ENCODE assay signal across 8 cellular contexts in the genomic region with DNA sequence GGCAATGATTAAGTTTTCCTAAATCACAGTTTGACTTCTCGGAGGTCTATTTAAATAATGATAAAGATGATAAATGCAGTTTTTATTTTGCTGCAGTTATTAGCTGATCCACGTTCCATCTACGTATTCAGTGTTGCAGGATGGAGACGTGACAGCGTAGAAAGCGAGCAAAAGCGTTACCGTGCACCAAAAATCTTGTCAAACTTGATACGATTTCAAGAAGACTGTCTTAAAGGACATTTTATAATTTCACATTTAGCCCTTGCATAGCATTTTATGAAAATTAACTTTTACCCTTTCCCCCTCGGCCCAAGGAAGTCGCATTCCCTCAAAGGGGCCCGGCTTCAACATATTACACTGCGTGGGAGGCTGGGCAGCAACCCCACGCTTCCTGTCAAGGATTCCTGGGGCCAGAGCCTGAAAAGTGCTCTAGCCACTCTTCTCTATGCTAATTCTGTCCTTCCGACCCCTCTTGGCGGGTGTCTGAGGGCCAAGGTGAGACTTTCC. TPM values are rescaled to one million over a fixed set of nuclear protein-coding genes. Genes with fewer than 3 reads are reported as not detected.
DNase-seq lines count a peak whose midpoint lies in the region; ATAC-seq and TF ChIP-seq lines count a peak whose summit lies in the region.

No MANE protein-coding gene starts in this region.

- intact Hi-C loops in PC-9 (cut with micrococcal nuclease; ENCODE audit: unreplicated experiment), result no loop called here

- POLR2A ChIA-PET in CD8-positive, alpha-beta memory T cell (lab: Charles Lee), result interaction anchor here (0.8 to 1.5 kb wide), 6 partner anchors 10 to 294 kb away, joined by 3 to 12 read pairs (median 4); no protein-coding TSS in a partner anchor
- POLR2A ChIA-PET in PC-9 (lab: Charles Lee; ENCODE audit: unreplicated experiment), result interaction anchor here (0.7 kb wide), 1 partner anchor 73 kb away, joined by 3 read pairs; no protein-coding TSS in a partner anchor

- H3K79me2 ChIP-seq in PC-9 (ENCODE audit: low read depth), result peaks cover 37% of the 10 kb centered on the region

- no peaks in the 10 kb centered on the region for H4K20me1 ChIP-seq in PC-9 (ENCODE audit: insufficient read depth)

- H3K9me2 ChIP-seq in PC-9 (ENCODE audit: insufficient read depth), result no peaks in the 10 kb centered on the region

- peaks cover 32% of the 10 kb centered on the region for H3K4me1 ChIP-seq in CD8-positive, alpha-beta memory T cell (ENCODE audit: insufficient read depth, low read length)
- H3K4me1 ChIP-seq in PC-9 (replicated peaks; ENCODE audit: insufficient read depth) (peaks cover 28% of the 10 kb centered on the region), esophagus (ENCODE audit: control insufficient read depth in 2 of 2, insufficient read depth in 2 of 2, low read length in 1 of 2) (peaks cover 3 to 8% of the 10 kb centered on the region in 2 donors), neutrophil (ENCODE audit: control insufficient read depth in 1 of 2, insufficient read depth in 1 of 2, low read depth in 1 of 2, low read length in 1 of 2) (peaks cover 16 to 24% of the 10 kb centered on the region in 2 experiments)

- CTCF ChIA-PET in CD8-positive, alpha-beta memory T cell (lab: Charles Lee), result interaction anchor here (1.0 to 2.1 kb wide), 9 partner anchors 11 to 51 kb away, joined by 3 to 11 read pairs (median 6); no protein-coding TSS in a partner anchor
- CTCF ChIA-PET in PC-9 (lab: Charles Lee), result no interaction called here

- no peaks in the 10 kb centered on the region for H3K36me3 ChIP-seq in CD8-positive, alpha-beta memory T cell (ENCODE audit: insufficient read depth, low read length)
- H3K36me3 ChIP-seq in PC-9 (ENCODE audit: low read depth) (no peaks in the 10 kb centered on the region), esophagus (ENCODE audit: control insufficient read depth in 2 of 2, insufficient read depth in 2 of 2, low read length in 1 of 2) (no peaks in the 10 kb centered on the region), neutrophil (no peaks in the 10 kb centered on the region)

- H3K4me1 Mint-ChIP-seq in CD8-positive, alpha-beta memory T cell, result peaks cover 33 to 48% (median 35%) of the 10 kb centered on the region in 3 donors

- no peaks in the 10 kb centered on the region for H3K9me3 ChIP-seq in CD8-positive, alpha-beta memory T cell (ENCODE audit: low read length)
- H3K9me3 ChIP-seq in PC-9 (ENCODE audit: insufficient read depth, low read depth), result no peaks in the 10 kb centered on the region
- no peaks in the 10 kb centered on the region for H3K9me3 ChIP-seq in esophagus (ENCODE audit: control insufficient read depth in 2 of 2, insufficient read depth in 1 of 2, low read depth in 1 of 2, low read length in 1 of 2)
- no peaks in the 10 kb centered on the region for H3K9me3 ChIP-seq in neutrophil

- TF ChIP-seq CTCF in PC-9 (conservative IDR thresholded peaks at IDR 0.05) (no peak), neutrophil (IDR thresholded peaks at IDR 0.05) (no peak)

- ATAC-seq in HG02981 (IDR thresholded peaks at IDR 0.05; ENCODE audit: unreplicated experiment), result no peak

- peaks cover 19% of the 10 kb centered on the region; the same call in 1 of the 2 replicates for H3F3A ChIP-seq in PC-9 (ENCODE audit: insufficient read depth, low read depth)

- H3K27ac ChIP-seq in CD8-positive, alpha-beta memory T cell (ENCODE audit: low read depth, low read length), result peak overlapping the region; percentile 93
- H3K27ac ChIP-seq in PC-9 (peak overlapping the region; percentile 72), esophagus (ENCODE audit: low read depth in 2 of 2, low read length in 1 of 2) (peak overlapping the region; percentile 96 to 97), neutrophil (peak overlapping the region; percentile 82)

- no peak for DNase-seq in CD8-positive, alpha-beta memory T cell
- DNase-seq in PC-9, result no peak
- no peak for DNase-seq in LoVo (ENCODE audit: low spot score)
- no peak for DNase-seq in GM03348 (ENCODE audit: low spot score)
- no peak for DNase-seq in GDM1 (lab: John Stamatoyannopoulos, UW)

- peak overlapping the region; percentile 85 for H3K4me2 ChIP-seq in PC-9

- peak overlapping the region; percentile 96 to 100 (median 99) for H3K27ac Mint-ChIP-seq in CD8-positive, alpha-beta memory T cell

- no peaks in the 10 kb centered on the region for H3K9me3 Mint-ChIP-seq in CD8-positive, alpha-beta memory T cell

- peaks cover 4 to 6% of the 10 kb centered on the region in 2 donors for H3K27me3 Mint-ChIP-seq in CD8-positive, alpha-beta memory T cell

- WGBS in esophagus, 2 donors, result 53 to 54% methylated on average over 16 of the region's 16 CpGs

- peak overlapping the region; percentile 88 to 97 (median 95) for H3K4me3 Mint-ChIP-seq in CD8-positive, alpha-beta memory T cell

- H2AFZ ChIP-seq in PC-9, result peak overlapping the region; percentile 89

- H3K36me3 Mint-ChIP-seq in CD8-positive, alpha-beta memory T cell, result peaks cover 0 to 10% (median 0%) of the 10 kb centered on the region in 3 donors

- no peaks in the 10 kb centered on the region for H3K27me3 ChIP-seq in CD8-positive, alpha-beta memory T cell (ENCODE audit: insufficient read depth, low read length, poor library complexity, severe bottlenecking)
- H3K27me3 ChIP-seq in PC-9 (ENCODE audit: insufficient read depth, low read depth) (no peaks in the 10 kb centered on the region), esophagus (ENCODE audit: control insufficient read depth in 1 of 2, insufficient read depth in 2 of 2, low read length in 2 of 2) (no peaks in the 10 kb centered on the region), neutrophil (peaks cover 91% of the 10 kb centered on the region)

- TSS peak; percentile 73 for BruUV-seq in PC-9 (replicated peaks; lab: Mats Ljungman, UMichigan)

- peak overlapping the region; percentile 60 for H3K4me3 ChIP-seq in CD8-positive, alpha-beta memory T cell (ENCODE audit: low read length)
- H3K4me3 ChIP-seq in PC-9, result peak overlapping the region; percentile 99
- peak overlapping the region; percentile 76 to 78 for H3K4me3 ChIP-seq in esophagus (ENCODE audit: low read depth in 1 of 2, low read length in 2 of 2)
- H3K4me3 ChIP-seq in neutrophil (ENCODE audit: low read depth in 1 of 2, low read length in 1 of 2), result peak overlapping the region; percentile 64 to 74

RNA-seq across cellular contexts. Expression of a gene that starts 7.1 kb away (rescaled TPM):
- total RNA-seq in CD8-positive, alpha-beta memory T cell, result 10 to 100 TPM; 14.8 to 16.4 TPM
- polyA plus RNA-seq in CD8-positive, alpha-beta memory T cell, result 4.8 TPM
- 13.6 and 17.9 TPM in 2 replicates for total RNA-seq in PC-9 (2021)
- 1 to 10 TPM; 2.7 to 3.4 TPM for polyA plus RNA-seq in esophagus

RNA-seq across cellular contexts. Expression of a gene that starts 18.9 kb away (rescaled TPM):
- total RNA-seq in CD8-positive, alpha-beta memory T cell, result 1 to 10 TPM; 3.7 to 4.1 TPM
- polyA plus RNA-seq in CD8-positive, alpha-beta memory T cell, result 0.29 TPM
- 6.2 and 7.5 TPM in 2 replicates for total RNA-seq in PC-9 (2021)
- 1 to 10 TPM; 2.3 to 3.8 TPM for polyA plus RNA-seq in esophagus
